ENCODE assay signal across 1 cellular context in the genomic region with DNA sequence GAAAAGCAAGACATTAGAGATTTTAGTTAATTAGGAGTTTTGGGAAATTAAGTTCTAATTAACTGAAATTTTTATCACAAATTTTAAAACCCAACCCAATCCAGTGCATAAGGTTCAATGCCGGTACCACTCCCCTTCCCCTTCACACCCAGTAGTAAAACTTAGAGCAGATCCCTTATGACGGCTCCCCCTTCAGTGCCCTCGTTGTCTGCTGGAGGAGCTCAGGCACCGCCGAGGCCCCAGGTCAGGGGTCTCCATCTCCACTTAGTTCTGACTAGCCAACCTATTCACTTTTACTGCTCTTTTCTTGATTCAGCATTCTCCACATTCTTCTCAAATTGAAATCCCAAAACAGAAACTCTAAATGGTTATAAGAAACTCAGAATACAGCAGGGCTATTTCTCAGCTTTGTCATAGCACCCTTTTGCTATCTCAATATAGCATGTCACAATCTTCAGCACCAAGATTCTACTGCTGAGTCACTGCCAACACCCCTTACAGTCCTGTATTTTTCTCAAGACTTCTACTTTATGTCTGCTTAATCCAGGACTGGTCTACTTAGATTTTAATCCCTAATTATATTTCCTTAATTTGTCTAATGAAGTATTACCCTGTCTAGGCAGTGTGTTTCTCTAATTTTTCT.
A peak's percentile ranks its signal among the peaks of the same experiment; 100 is the strongest.
TF ChIP-seq lines count a peak whose summit lies in the region.

No MANE protein-coding gene starts in this region.

TF ChIP-seq in IMR-90, 13 proteins besides CTCF, POLR2A, EP300 and RAD21:
- no peak for TF ChIP-seq USF2 (IDR thresholded peaks at IDR 0.05; ENCODE audit: low read depth, low read length)
- no peak for TF ChIP-seq SMC3 (IDR thresholded peaks at IDR 0.05; ENCODE audit: low read depth, low read length)
- TF ChIP-seq MAFK (IDR thresholded peaks at IDR 0.05; ENCODE audit: low read depth, low read length), result no peak
- TF ChIP-seq RCOR1 (IDR thresholded peaks at IDR 0.05; ENCODE audit: insufficient replicate concordance, low read length), result no peak
- no peak for TF ChIP-seq MAZ (IDR thresholded peaks at IDR 0.05; ENCODE audit: borderline replicate concordance, low read depth, low read length)
- no peak for TF ChIP-seq FOS (IDR thresholded peaks at IDR 0.05; ENCODE audit: low read depth, low read length)
- TF ChIP-seq, protein P1, sequence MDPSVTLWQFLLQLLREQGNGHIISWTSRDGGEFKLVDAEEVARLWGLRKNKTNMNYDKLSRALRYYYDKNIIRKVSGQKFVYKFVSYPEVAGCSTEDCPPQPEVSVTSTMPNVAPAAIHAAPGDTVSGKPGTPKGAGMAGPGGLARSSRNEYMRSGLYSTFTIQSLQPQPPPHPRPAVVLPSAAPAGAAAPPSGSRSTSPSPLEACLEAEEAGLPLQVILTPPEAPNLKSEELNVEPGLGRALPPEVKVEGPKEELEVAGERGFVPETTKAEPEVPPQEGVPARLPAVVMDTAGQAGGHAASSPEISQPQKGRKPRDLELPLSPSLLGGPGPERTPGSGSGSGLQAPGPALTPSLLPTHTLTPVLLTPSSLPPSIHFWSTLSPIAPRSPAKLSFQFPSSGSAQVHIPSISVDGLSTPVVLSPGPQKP (IDR thresholded peaks at IDR 0.05; ENCODE audit: borderline replicate concordance, low read depth, low read length), result no peak
- TF ChIP-seq MXI1 (IDR thresholded peaks at IDR 0.05; ENCODE audit: borderline replicate concordance, low read depth, low read length), result no peak
- peak; percentile 65 for TF ChIP-seq CEBPB (IDR thresholded peaks at IDR 0.05; ENCODE audit: low read depth, low read length)
- TF ChIP-seq BHLHE40 (IDR thresholded peaks at IDR 0.05; ENCODE audit: low read depth, low read length), result no peak
- TF ChIP-seq NFE2L2 (IDR thresholded peaks at IDR 0.05; ENCODE audit: low read depth, low read length), result peak; percentile 66
- no peak for TF ChIP-seq CHD1 (IDR thresholded peaks at IDR 0.05; ENCODE audit: low read depth, low read length)
- no peak for TF ChIP-seq RFX5 (IDR thresholded peaks at IDR 0.05; ENCODE audit: low read depth, low read length)
TF ChIP-seq in IMR-90: peak in this region for 2.
